ENCODE assay signal across 24 cellular contexts in genomic region chr18:78526275-78526674, GRCh38.
DNase-seq lines count a peak whose midpoint lies in the region; ATAC-seq and TF ChIP-seq lines count a peak whose summit lies in the region.
"Had no signal": no experiment of that assay in that cellular context is flagged by ENCODE, and none has a peak within 500 bp of the region (broad histone marks: within the 10 kb centered on the region; RNA-seq: fewer than 3 reads in every experiment).

No MANE protein-coding gene starts in this region.

- no peaks in the 10 kb centered on the region for H3K36me3 ChIP-seq in left lung
- H3K36me3 ChIP-seq: BE2C; BLaER1 treated with 17β-estradiol and CSF1 and Interleukin-3, amounts not matched to agents 10 nM and 100 nM had no signal

- no peaks in the 10 kb centered on the region for H3K9me3 ChIP-seq in left lung
- H3K9me3 ChIP-seq: A549; BE2C; BLaER1 treated with 17β-estradiol and CSF1 and Interleukin-3, amounts not matched to agents 10 nM and 100 nM had no signal

- no peaks in the 10 kb centered on the region for H3K9me3 Mint-ChIP-seq in neural crest cell
- H3K9me3 Mint-ChIP-seq in activated naive CD4-positive, alpha-beta T cell treated with anti-CD3 and anti-CD28 coated beads, Interleukin-2, amount 50 U/mL, for 72 hours: peaks cover 0 to 6% of the 10 kb centered on the region in 2 donors
- H3K9me3 Mint-ChIP-seq: H9 had no signal

- H3K4me3 Mint-ChIP-seq in neural crest cell: no peak overlapping the region
- H3K4me3 Mint-ChIP-seq: CD14-positive monocyte; CD4-positive, alpha-beta T cell; CD8-positive, alpha-beta memory T cell; GM23338; H9 had no signal

- H3K27me3 ChIP-seq in left lung: no peaks in the 10 kb centered on the region
- H3K27me3 ChIP-seq: BLaER1 treated with 17β-estradiol and CSF1 and Interleukin-3, amounts not matched to agents 10 nM and 100 nM had no signal

- H3K27ac ChIP-seq in coronary artery (no peak overlapping the region), left lung (no peak overlapping the region)
- H3K27ac ChIP-seq: A549; BLaER1 treated with 17β-estradiol and CSF1 and Interleukin-3, amounts not matched to agents 10 nM and 100 nM had no signal

- H3K27me3 Mint-ChIP-seq in neural crest cell (ENCODE audit: low read depth): no peaks in the 10 kb centered on the region

- peaks cover 0 to 4% of the 10 kb centered on the region in 2 donors for H3K4me1 ChIP-seq in left lung
- H3K4me1 ChIP-seq: A549, BE2C had no signal

- H3K4me3 ChIP-seq in coronary artery (no peak overlapping the region), left lung (no peak overlapping the region)
- H3K4me3 ChIP-seq: A549; BLaER1 treated with 17β-estradiol and CSF1 and Interleukin-3, amounts not matched to agents 10 nM and 100 nM; GM12878; GM23338 had no signal

- intact Hi-C loops in left lung (cut with DNase I): no loop called here

- peak overlapping the region; percentile 47 for H3K27ac Mint-ChIP-seq in neural crest cell (ENCODE audit: unreplicated experiment)
- no peak overlapping the region for H3K27ac Mint-ChIP-seq in activated naive CD4-positive, alpha-beta T cell treated with anti-CD3 and anti-CD28 coated beads, Interleukin-2, amount 50 U/mL, for 72 hours
- H3K27ac Mint-ChIP-seq: CD14-positive monocyte; CD4-positive, alpha-beta T cell; GM23338; H9 had no signal

- peak; percentile 52 for ATAC-seq in left lung
- ATAC-seq in activated naive CD4-positive, alpha-beta T cell treated with anti-CD3 and anti-CD28 coated beads, Interleukin-2, amount 50 U/mL, for 72 hours: no peak
- ATAC-seq: A549, GM12878, GM23338, HCT116 had no signal

- DNase-seq in RPMI8226: peak; percentile 72
- DNase-seq in coronary artery (ENCODE audit: low spot score): peak; percentile 5
- no peak for DNase-seq in left lung
- no peak for DNase-seq in neural crest cell (ENCODE audit: low read depth, low spot score)
- DNase-seq in DMS 273 (lab: John Stamatoyannopoulos, UW; ENCODE audit: unreplicated experiment): no peak
- no peak for DNase-seq in SK-N-DZ (ENCODE audit: low spot score)
- no peak for DNase-seq in NCI-H748 (lab: John Stamatoyannopoulos, UW; ENCODE audit: unreplicated experiment)
- DNase-seq in activated naive CD4-positive, alpha-beta T cell treated with anti-CD3 and anti-CD28 coated beads, Interleukin-2, amount 50 U/mL, for 72 hours (ENCODE audit: low spot score in 2 of 2): no peak
- DNase-seq: 8988T; ACHN; AML-193; BE2C; CD4-positive, alpha-beta T cell; CD8-positive, alpha-beta memory T cell; DMS79; EL; GDM1; H9 had no signal

- H3K36me3 Mint-ChIP-seq in neural crest cell (ENCODE audit: low read depth): no peaks in the 10 kb centered on the region
- no peaks in the 10 kb centered on the region for H3K36me3 Mint-ChIP-seq in activated naive CD4-positive, alpha-beta T cell treated with anti-CD3 and anti-CD28 coated beads, Interleukin-2, amount 50 U/mL, for 72 hours
- H3K36me3 Mint-ChIP-seq: CD14-positive monocyte; CD8-positive, alpha-beta memory T cell had no signal

- peaks cover 13% of the 10 kb centered on the region for H3K4me1 Mint-ChIP-seq in neural crest cell
- H3K4me1 Mint-ChIP-seq: CD14-positive monocyte; CD8-positive, alpha-beta memory T cell; GM23338 had no signal

- no peak for TF ChIP-seq CTCF in coronary artery (IDR thresholded peaks at IDR 0.05)
- no peak for TF ChIP-seq CTCF in left lung (IDR thresholded peaks at IDR 0.05)
- TF ChIP-seq CTCF in neural crest cell (conservative IDR thresholded peaks at IDR 0.05): no peak

Comparison
In these comparisons a context has a peak if more than half of its experiments do, and no peak if none do; other contexts are left out.
1. DNase-seq: peak in RPMI8226 (single experiment) and coronary artery (single experiment); none in left lung (0 of 2), neural crest cell (single experiment), DMS 273 (single experiment), SK-N-DZ (single experiment), NCI-H748 (single experiment) and activated naive CD4-positive, alpha-beta T cell treated with anti-CD3 and anti-CD28 coated beads, Interleukin-2, amount 50 U/mL, for 72 hours (0 of 2).